1 cellular context compared by ENCODE assay signal in genomic region chr20:49984426-49985153, GRCh38.
TF ChIP-seq lines count a peak whose summit lies in the region.

No MANE protein-coding gene starts in this region.

TF ChIP-seq in K562, 482 proteins besides CTCF, POLR2A, EP300 and RAD21 (continued from another document):
- TF ChIP-seq RERE (CRISPR knock-in tag; IDR thresholded peaks at IDR 0.05; ENCODE audit: borderline replicate concordance) (no peak), ZNF121 (CRISPR knock-in tag; conservative IDR thresholded peaks at IDR 0.05) (no peak), BCOR (IDR thresholded peaks at IDR 0.05) (peak; percentile 93), MAZ (CRISPR knock-in tag; conservative IDR thresholded peaks at IDR 0.05 in 1 of 2, IDR thresholded peaks at IDR 0.05 in 1 of 2) (no peak), ZNF280A (IDR thresholded peaks at IDR 0.05; ENCODE audit: low read depth, partially characterized antibody) (no peak), ZNF384 (IDR thresholded peaks at IDR 0.05; ENCODE audit: low read depth, low read length) (no peak), RB1 (IDR thresholded peaks at IDR 0.05; ENCODE audit: low read depth) (no peak), ESRRA (IDR thresholded peaks at IDR 0.05; ENCODE audit: borderline replicate concordance, low read depth) (no peak), TAF9B (IDR thresholded peaks at IDR 0.05; ENCODE audit: partially characterized antibody) (no peak), ATF1 (CRISPR knock-in tag; IDR thresholded peaks at IDR 0.05) (no peak), ATF1 (tag; IDR thresholded peaks at IDR 0.05) (no peak), CBFB (CRISPR knock-in tag; IDR thresholded peaks at IDR 0.05) (no peak), ZKSCAN1 (IDR thresholded peaks at IDR 0.05; ENCODE audit: low read depth, low read length) (no peak), CBX5 (IDR thresholded peaks at IDR 0.05; ENCODE audit: borderline replicate concordance, low read depth) (no peak), MXI1 (IDR thresholded peaks at IDR 0.05; ENCODE audit: low read depth, low read length) (no peak), KLF13 (tag; IDR thresholded peaks at IDR 0.05; ENCODE audit: borderline replicate concordance, low read depth) (no peak), ZNF24 (IDR thresholded peaks at IDR 0.05) (no peak), FOXP1 (CRISPR knock-in tag; IDR thresholded peaks at IDR 0.05) (no peak), KDM1A (IDR thresholded peaks at IDR 0.05) (peak; percentile 73 to 87), KLF16 (IDR thresholded peaks at IDR 0.05) (no peak), REST (CRISPR knock-in tag; IDR thresholded peaks at IDR 0.05; ENCODE audit: low read depth) (no peak), ZNF699 (CRISPR knock-in tag; IDR thresholded peaks at IDR 0.05; ENCODE audit: insufficient replicate concordance) (no peak), GATA2 (CRISPR knock-in tag; IDR thresholded peaks at IDR 0.05) (no peak), MYNN (IDR thresholded peaks at IDR 0.05) (no peak), MYNN (CRISPR knock-in tag; IDR thresholded peaks at IDR 0.05) (no peak), SUPT5H (IDR thresholded peaks at IDR 0.05) (no peak)
